ENCODE assay signal across 12 cellular contexts in genomic region chr13:76959686-76960085, GRCh38. TPM values are rescaled to one million over a fixed set of nuclear protein-coding genes. Genes with fewer than 3 reads are reported as not detected.
A peak's percentile ranks its signal among the peaks of the same experiment; 100 is the strongest.
DNase-seq lines count a peak whose midpoint lies in the region; ATAC-seq, FAIRE-seq and TF ChIP-seq lines count a peak whose summit lies in the region.
"Not testable (repeated sequence)": the region's sequence is repeated elsewhere in the genome, so short reads cannot be mapped to it uniquely, and the experiment has no call there.
"Had no signal": no experiment of that assay in that cellular context is flagged by ENCODE, and none has a peak within 500 bp of the region (broad histone marks: within the 10 kb centered on the region; RNA-seq: fewer than 3 reads in every experiment).

No MANE protein-coding gene starts in this region.

- 0% methylated on average over 2 of the region's 2 CpGs for WGBS in K562 (ENCODE audit: insufficient coverage, low coverage, missing lambda C conversion rate)

- H3K4me1 Mint-ChIP-seq in activated naive CD4-positive, alpha-beta T cell treated with anti-CD3 and anti-CD28 coated beads for 36 hours (ENCODE audit: low read depth) = not testable (repeated sequence)

- H3K27me3 Mint-ChIP-seq in activated naive CD4-positive, alpha-beta T cell treated with anti-CD3 and anti-CD28 coated beads for 36 hours (ENCODE audit: low read depth) = not testable (repeated sequence)

- not testable (repeated sequence) for H3K79me2 ChIP-seq in OCI-LY7 (ENCODE audit: insufficient read depth, low read depth, low read length); K562 (ENCODE audit: control insufficient read depth, insufficient read depth, low read length)

- peaks cover 11% of the 10 kb centered on the region; the same call in 1 of the 2 replicates for H3K9me3 ChIP-seq in OCI-LY7 (ENCODE audit: low read length)
- not testable (repeated sequence) for H3K9me3 ChIP-seq in K562 (replicated peaks; ENCODE audit: control insufficient read depth, insufficient read depth, low read depth, low read length)

- not testable (repeated sequence) for H3K27ac Mint-ChIP-seq in activated naive CD4-positive, alpha-beta T cell treated with anti-CD3 and anti-CD28 coated beads for 36 hours

- not testable (repeated sequence) for BruUV-seq in OCI-LY7 (replicated peaks; lab: Mats Ljungman, UMichigan); K562 (replicated peaks; lab: Mats Ljungman, UMichigan)

- not testable (repeated sequence) for H3K4me3 ChIP-seq in OCI-LY7 (ENCODE audit: low read depth, low read length, poor library complexity, severe bottlenecking); K562

- not testable (repeated sequence) for TF ChIP-seq EP300 in K562 (IDR thresholded peaks at IDR 0.05; ENCODE audit: low read length)

- H3K9me3 Mint-ChIP-seq in activated naive CD4-positive, alpha-beta T cell treated with anti-CD3 and anti-CD28 coated beads for 36 hours = peaks cover 17% of the 10 kb centered on the region

- not testable (repeated sequence) for H3K4me3 Mint-ChIP-seq in activated naive CD4-positive, alpha-beta T cell treated with anti-CD3 and anti-CD28 coated beads for 36 hours

- not testable (repeated sequence) for H3K27me3 ChIP-seq in K562 (ENCODE audit: control insufficient read depth in 2 of 2, insufficient read depth in 2 of 2, low read length in 2 of 2)

- not testable (repeated sequence) for TF ChIP-seq CTCF in OCI-LY7 (conservative IDR thresholded peaks at IDR 0.05; ENCODE audit: low read length); K562 (IDR thresholded peaks at IDR 0.05 in 2 of 3, conservative IDR thresholded peaks at IDR 0.05 in 1 of 3; ENCODE audit: insufficient read depth in 2 of 3, low read depth in 1 of 3, low read length in 3 of 3)

- H3K27ac ChIP-seq in OCI-LY7 (ENCODE audit: low read depth, low read length, poor library complexity, severe bottlenecking); K562 (ENCODE audit: extremely low read depth, low read depth, low read length): not testable (repeated sequence)

- not testable (repeated sequence) for H3K9me1 ChIP-seq in K562 (ENCODE audit: control insufficient read depth, insufficient read depth, low read length)

- not testable (repeated sequence) for ATAC-seq in K562

- in situ Hi-C loops in K562 (cut with MboI) = not testable (repeated sequence)

- not testable (repeated sequence) for H3K9me2 ChIP-seq in OCI-LY7 (ENCODE audit: insufficient read depth, low read length)

- H4K20me1 ChIP-seq in OCI-LY7 (ENCODE audit: insufficient read depth, low read length); K562 (replicated peaks; ENCODE audit: control insufficient read depth, insufficient read depth, low read length): not testable (repeated sequence)

- not testable (repeated sequence) for H3K36me3 ChIP-seq in OCI-LY7 (ENCODE audit: insufficient read depth, low read length); K562 (ENCODE audit: control insufficient read depth, insufficient read depth, low read length)

- not testable (repeated sequence) for H3K4me1 ChIP-seq in OCI-LY7 (ENCODE audit: insufficient read depth, low read length, poor library complexity, severe bottlenecking); K562 (replicated peaks in 1 of 2; ENCODE audit: control insufficient read depth in 2 of 2, insufficient read depth in 2 of 2, low read length in 2 of 2)

- POLR2A ChIA-PET in OCI-LY7 (lab: Charles Lee) = interaction anchor here (0.6 kb wide), 1 partner anchor 1294 kb away, joined by 3 read pairs; no protein-coding TSS in a partner anchor
- POLR2A ChIA-PET in K562 (lab: Yijun Ruan, JAX) = not testable (repeated sequence)

- FAIRE-seq in K562 (lab: Jason Lieb, UNC) = not testable (repeated sequence)

- CTCF ChIA-PET in OCI-LY7 (lab: Charles Lee; ENCODE audit: unreplicated experiment); activated naive CD4-positive, alpha-beta T cell treated with anti-CD3 and anti-CD28 coated beads for 36 hours (lab: Charles Lee); K562 (lab: Yijun Ruan, JAX; ENCODE audit: low intra/inter-chr PET ratio): not testable (repeated sequence)

- not testable (repeated sequence) for TF ChIP-seq POLR2A in K562 (conservative IDR thresholded peaks at IDR 0.05)

- H3K9ac ChIP-seq in K562 (ENCODE audit: insufficient read depth in 1 of 2, low read depth in 2 of 2, low read length in 2 of 2) = not testable (repeated sequence)

- not testable (repeated sequence) for TF ChIP-seq RAD21 in K562 (CRISPR knock-in tag; conservative IDR thresholded peaks at IDR 0.05 in 1 of 2, IDR thresholded peaks at IDR 0.05 in 1 of 2)

- intact Hi-C loops in OCI-LY7 (cut with micrococcal nuclease; ENCODE audit: unreplicated experiment); activated naive CD4-positive, alpha-beta T cell treated with anti-CD3 and anti-CD28 coated beads for 36 hours (cut with micrococcal nuclease); K562 (cut with micrococcal nuclease): not testable (repeated sequence)

- DNase-seq in DMS53 (lab: John Stamatoyannopoulos, UW) (peak; percentile 6), OCI-LY7 (ENCODE audit: low spot score) (peak; percentile 18), K562 (ENCODE audit: extremely low read depth in 1 of 4, low spot score in 3 of 4) (peak in 1 of 4 experiments; percentile 10)
- DNase-seq in activated naive CD4-positive, alpha-beta T cell treated with anti-CD3 and anti-CD28 coated beads for 36 hours = peak; percentile 12

- not testable (repeated sequence) for H3K36me3 Mint-ChIP-seq in activated naive CD4-positive, alpha-beta T cell treated with anti-CD3 and anti-CD28 coated beads for 36 hours (ENCODE audit: low read depth)

- not testable (repeated sequence) for H3K4me2 ChIP-seq in OCI-LY7 (ENCODE audit: low read length); K562 (ENCODE audit: insufficient read depth, low read length)

- not testable (repeated sequence) for H2AFZ ChIP-seq in OCI-LY7 (ENCODE audit: low read length); K562 (ENCODE audit: low read depth, low read length)

TF ChIP-seq in K562, 482 proteins besides CTCF, POLR2A, EP300 and RAD21:
- TF ChIP-seq CBX5 (IDR thresholded peaks at IDR 0.05; ENCODE audit: borderline replicate concordance, low read depth) = peak; percentile 39; the same call in 1 of the 2 replicates

RNA-seq across cellular contexts. Expression of gene ACOD1, which starts 11.4 kb away (rescaled TPM):
- not detected in 2 replicates for total RNA-seq in OCI-LY7 (2014; rRNA removed; shearing (Covaris generic))
- not detected in 2 replicates for total RNA-seq in OCI-LY7 (2022)
- total RNA-seq in activated naive CD4-positive, alpha-beta T cell treated with anti-CD3 and anti-CD28 coated beads for 36 hours = not detected
- total RNA-seq in K562 (2011; cell fraction: chromatin; rRNA removed; ENCODE audit: low replicate concordance) = not detected in 2 replicates
- total RNA-seq in K562 (2011; cell fraction: nucleolus; rRNA removed) = not detected in 2 replicates
- not detected in 2 replicates for total RNA-seq in K562 (2011; cell fraction: nucleoplasm; rRNA removed)
- total RNA-seq in K562 (2014; rRNA removed) = not detected in 2 replicates
- total RNA-seq in K562 (2014; rRNA removed; fragmentation: Illumina TruSeq; extraction: Trizol) = not detected in 2 replicates
- not detected in 2 replicates for total RNA-seq in K562 (2015; rRNA removed; fragmentation: Illumina TruSeq; extraction: Trizol)
- total RNA-seq in K562 (2021) = not detected in 2 replicates
- polyA plus RNA-seq in K562 (2011; rRNA removed) = not detected in 2 replicates
- polyA plus RNA-seq in K562 (2011; cell fraction: cytosol; rRNA removed) = not detected in 2 replicates
- not detected in 2 replicates for polyA plus RNA-seq in K562 (2011; cell fraction: nucleus; rRNA removed)
- not detected in 2 replicates for polyA plus RNA-seq in K562 (2012)
- not detected in 2 replicates for polyA plus RNA-seq in K562 (2014; fragmentation: Illumina TruSeq; extraction: Trizol)
- not detected for polyA plus RNA-seq in K562 (2014; fragmentation: Nextera tagmentation; extraction: Ambion mirVana)
- polyA plus RNA-seq in K562 (2014; rRNA removed) = not detected in 2 replicates
- not detected in 2 replicates for polyA minus RNA-seq in K562 (2011; rRNA and poly(A)+ RNA removed)
- not detected in 2 replicates for polyA minus RNA-seq in K562 (2011; cell fraction: cytosol; rRNA and poly(A)+ RNA removed)
- polyA minus RNA-seq in K562 (2011; cell fraction: nucleus; rRNA and poly(A)+ RNA removed) = not detected in 2 replicates
- total RNA-seq: A673; CD4-positive, alpha-beta memory T cell; CD4-positive, CD25-positive, alpha-beta regulatory T cell; CD8-positive, alpha-beta memory T cell; Daoy; G401 had no signal
- polyA plus RNA-seq: AG04450; CD14-positive monocyte; CD4-positive, alpha-beta memory T cell; CD4-positive, CD25-positive, alpha-beta regulatory T cell; CD8-positive, alpha-beta memory T cell had no signal

RNA-seq across cellular contexts. Expression of gene CLN5, which starts 32.2 kb away (rescaled TPM):
- total RNA-seq in OCI-LY7 (2014; rRNA removed; shearing (Covaris generic)) = 10.1 and 11.7 TPM in 2 replicates
- 12.7 and 13.2 TPM in 2 replicates for total RNA-seq in OCI-LY7 (2022)
- 10 to 100 TPM; 13.6 to 14.6 TPM for total RNA-seq in activated naive CD4-positive, alpha-beta T cell treated with anti-CD3 and anti-CD28 coated beads for 36 hours
- 17.8 and 35.6 TPM in 2 replicates for total RNA-seq in K562 (2011; cell fraction: chromatin; rRNA removed; ENCODE audit: low replicate concordance)
- total RNA-seq in K562 (2011; cell fraction: nucleolus; rRNA removed) = 14.3 and 15.1 TPM in 2 replicates
- 29.9 and 45.6 TPM in 2 replicates for total RNA-seq in K562 (2011; cell fraction: nucleoplasm; rRNA removed)
- total RNA-seq in K562 (2014; rRNA removed) = 5.7 and 7.2 TPM in 2 replicates
- 7.7 and 8.2 TPM in 2 replicates for total RNA-seq in K562 (2014; rRNA removed; fragmentation: Illumina TruSeq; extraction: Trizol)
- total RNA-seq in K562 (2015; rRNA removed; fragmentation: Illumina TruSeq; extraction: Trizol) = 7.6 and 8.2 TPM in 2 replicates
- 7.2 and 8.9 TPM in 2 replicates for total RNA-seq in K562 (2021)
- polyA plus RNA-seq in K562 (2011; rRNA removed) = 8.2 and 11.5 TPM in 2 replicates
- polyA plus RNA-seq in K562 (2011; cell fraction: cytosol; rRNA removed) = 3.1 and 4.6 TPM in 2 replicates
- polyA plus RNA-seq in K562 (2011; cell fraction: nucleus; rRNA removed) = 20.7 and 23.4 TPM in 2 replicates
- polyA plus RNA-seq in K562 (2012) = 5.7 and 8.7 TPM in 2 replicates
- 4.6 and 5.8 TPM in 2 replicates for polyA plus RNA-seq in K562 (2014; fragmentation: Illumina TruSeq; extraction: Trizol)
- polyA plus RNA-seq in K562 (2014; fragmentation: Nextera tagmentation; extraction: Ambion mirVana) = 1 to 10 TPM; 4.6 to 5.3 TPM
- polyA plus RNA-seq in K562 (2014; rRNA removed) = 6.1 and 8.1 TPM in 2 replicates
- 13.4 and 17.4 TPM in 2 replicates for polyA minus RNA-seq in K562 (2011; rRNA and poly(A)+ RNA removed)
- polyA minus RNA-seq in K562 (2011; cell fraction: cytosol; rRNA and poly(A)+ RNA removed) = 2.5 and 4.7 TPM in 2 replicates
- 20.3 and 33.5 TPM in 2 replicates for polyA minus RNA-seq in K562 (2011; cell fraction: nucleus; rRNA and poly(A)+ RNA removed)
